Comparison of ENCODE assay signal across 8 cellular contexts in genomic region chr19:15223649-15224371, GRCh38. TPM values are rescaled to one million over a fixed set of nuclear protein-coding genes. Genes with fewer than 3 reads are reported as not detected.
DNase-seq lines count a peak whose midpoint lies in the region; ATAC-seq and TF ChIP-seq lines count a peak whose summit lies in the region.

No MANE protein-coding gene starts in this region.

- no peaks in the 10 kb centered on the region for H3K9me3 Mint-ChIP-seq in activated CD4-positive, alpha-beta T cell treated with anti-CD3 and anti-CD28 coated beads, Interleukin-2, amount 10 ng/mL, durations not matched to agents 7 days and 5 days
- no peaks in the 10 kb centered on the region for H3K9me3 Mint-ChIP-seq in activated naive CD8-positive, alpha-beta T cell treated with anti-CD3 and anti-CD28 coated beads, Interleukin-2, amount 50 U/mL, for 24 hours

- DNase-seq in activated CD4-positive, alpha-beta T cell treated with anti-CD3 and anti-CD28 coated beads, Interleukin-2, amount 10 ng/mL, durations not matched to agents 7 days and 5 days = no peak
- no peak for DNase-seq in activated CD4-positive, alpha-beta T cell treated with anti-CD3 and anti-CD28 coated beads, Interleukin-2, amount 50 U/mL, for 1 hour
- DNase-seq in activated naive CD8-positive, alpha-beta T cell treated with anti-CD3 and anti-CD28 coated beads, Interleukin-2, amount 50 U/mL, for 24 hours = no peak
- no peak for DNase-seq in suprapubic skin (ENCODE audit: low spot score in 2 of 2)
- no peak for DNase-seq in cerebellar nuclear complex (lab: John Stamatoyannopoulos, UW)

- POLR2A ChIA-PET in activated CD4-positive, alpha-beta T cell treated with anti-CD3 and anti-CD28 coated beads, Interleukin-2, amount 10 ng/mL, durations not matched to agents 7 days and 5 days (lab: Charles Lee) = no interaction called here

- CTCF ChIA-PET in activated CD4-positive, alpha-beta T cell treated with anti-CD3 and anti-CD28 coated beads, Interleukin-2, amount 10 ng/mL, durations not matched to agents 7 days and 5 days (lab: Charles Lee) = no interaction called here

- 18% methylated on average over 29 of the region's 51 CpGs for WGBS in suprapubic skin

- no peaks in the 10 kb centered on the region for H3K36me3 Mint-ChIP-seq in activated CD4-positive, alpha-beta T cell treated with anti-CD3 and anti-CD28 coated beads, Interleukin-2, amount 10 ng/mL, durations not matched to agents 7 days and 5 days (ENCODE audit: low read depth)
- no peaks in the 10 kb centered on the region for H3K36me3 Mint-ChIP-seq in activated naive CD8-positive, alpha-beta T cell treated with anti-CD3 and anti-CD28 coated beads, Interleukin-2, amount 50 U/mL, for 24 hours (ENCODE audit: low read depth)

- H3K4me1 Mint-ChIP-seq in activated CD4-positive, alpha-beta T cell treated with anti-CD3 and anti-CD28 coated beads, Interleukin-2, amount 10 ng/mL, durations not matched to agents 7 days and 5 days = peaks cover 13% of the 10 kb centered on the region
- H3K4me1 Mint-ChIP-seq in activated naive CD8-positive, alpha-beta T cell treated with anti-CD3 and anti-CD28 coated beads, Interleukin-2, amount 50 U/mL, for 24 hours = peaks cover 18% of the 10 kb centered on the region

- no peak for ATAC-seq in activated naive CD8-positive, alpha-beta T cell treated with anti-CD3 and anti-CD28 coated beads, Interleukin-2, amount 50 U/mL, for 24 hours
- ATAC-seq in HG03442 (IDR thresholded peaks at IDR 0.05; ENCODE audit: unreplicated experiment) = no peak
- ATAC-seq in HG02763 (IDR thresholded peaks at IDR 0.05; ENCODE audit: unreplicated experiment) = no peak

- no peaks in the 10 kb centered on the region for H3K27me3 ChIP-seq in iPS-20b (ENCODE audit: insufficient read depth, low read length)
- no peaks in the 10 kb centered on the region for H3K27me3 ChIP-seq in suprapubic skin

- no peak for TF ChIP-seq EP300 in suprapubic skin (IDR thresholded peaks at IDR 0.05)

- no peaks in the 10 kb centered on the region; the same call in 1 of the 2 replicates for H3K4me1 ChIP-seq in iPS-20b (ENCODE audit: insufficient read depth, low read length)
- peaks cover 18% of the 10 kb centered on the region for H3K4me1 ChIP-seq in suprapubic skin

- H3K4me3 Mint-ChIP-seq in activated CD4-positive, alpha-beta T cell treated with anti-CD3 and anti-CD28 coated beads, Interleukin-2, amount 10 ng/mL, durations not matched to agents 7 days and 5 days = peak overlapping the region; percentile 76
- peak overlapping the region; percentile 76 for H3K4me3 Mint-ChIP-seq in activated naive CD8-positive, alpha-beta T cell treated with anti-CD3 and anti-CD28 coated beads, Interleukin-2, amount 50 U/mL, for 24 hours

- peak overlapping the region; percentile 56; the same call in 1 of the 2 replicates for H3K9ac ChIP-seq in iPS-20b (ENCODE audit: low read depth, low read length)

- no peak for TF ChIP-seq POLR2A in suprapubic skin (IDR thresholded peaks at IDR 0.05)

- no peak for TF ChIP-seq CTCF in suprapubic skin (IDR thresholded peaks at IDR 0.05)

- H3K9me3 ChIP-seq in iPS-20b (ENCODE audit: insufficient read depth, low read depth, low read length) (no peaks in the 10 kb centered on the region), suprapubic skin (no peaks in the 10 kb centered on the region)

- H3K27ac ChIP-seq in iPS-20b (ENCODE audit: low read length) (no peak overlapping the region), suprapubic skin (peak overlapping the region; percentile 68)

- peak overlapping the region; percentile 41 for H3K27ac Mint-ChIP-seq in activated CD4-positive, alpha-beta T cell treated with anti-CD3 and anti-CD28 coated beads, Interleukin-2, amount 10 ng/mL, durations not matched to agents 7 days and 5 days
- no peak overlapping the region for H3K27ac Mint-ChIP-seq in activated naive CD8-positive, alpha-beta T cell treated with anti-CD3 and anti-CD28 coated beads, Interleukin-2, amount 50 U/mL, for 24 hours

- peaks cover 14% of the 10 kb centered on the region for H3K27me3 Mint-ChIP-seq in activated CD4-positive, alpha-beta T cell treated with anti-CD3 and anti-CD28 coated beads, Interleukin-2, amount 10 ng/mL, durations not matched to agents 7 days and 5 days
- H3K27me3 Mint-ChIP-seq in activated naive CD8-positive, alpha-beta T cell treated with anti-CD3 and anti-CD28 coated beads, Interleukin-2, amount 50 U/mL, for 24 hours = peaks cover 28% of the 10 kb centered on the region

- H3K36me3 ChIP-seq in iPS-20b (ENCODE audit: insufficient read depth, low read depth, low read length) (peaks cover 5% of the 10 kb centered on the region; the same call in 1 of the 2 replicates), suprapubic skin (no peaks in the 10 kb centered on the region)

- H3K4me3 ChIP-seq in iPS-20b (ENCODE audit: low read length) (peak overlapping the region; percentile 74), suprapubic skin (peak overlapping the region; percentile 65)

RNA-seq across cellular contexts. Expression of gene EPHX3, which starts 8.4 kb away (rescaled TPM):
- total RNA-seq in activated CD4-positive, alpha-beta T cell treated with anti-CD3 and anti-CD28 coated beads, Interleukin-2, amount 10 ng/mL, durations not matched to agents 7 days and 5 days = under 1 TPM; 0.32 to 0.42 TPM
- total RNA-seq in suprapubic skin = 10 to 100 TPM in 3 of 4 donors, 1 to 10 TPM in 1; 8.0 to 81.6 (median 47.5) TPM

RNA-seq across cellular contexts. Expression of gene NOTCH3, which starts 23.0 kb away (rescaled TPM):
- not detected for total RNA-seq in activated CD4-positive, alpha-beta T cell treated with anti-CD3 and anti-CD28 coated beads, Interleukin-2, amount 10 ng/mL, durations not matched to agents 7 days and 5 days
- total RNA-seq in suprapubic skin = 100 to 1,000 TPM; 205 to 253 (median 245) TPM

Comparison
In these comparisons a context has a peak if more than half of its experiments do, and no peak if none do; other contexts are left out.
1. RNA of gene EPHX3, which starts 8.4 kb away (total RNA-seq): 8.0 to 81.6 TPM in suprapubic skin; 0.32 to 0.42 TPM in activated CD4-positive, alpha-beta T cell treated with anti-CD3 and anti-CD28 coated beads, Interleukin-2, amount 10 ng/mL, durations not matched to agents 7 days and 5 days; every median in the first group is over 4 times any median in the second.
2. RNA of gene NOTCH3, which starts 23.0 kb away (total RNA-seq): 205 to 253 TPM in suprapubic skin; not detected in activated CD4-positive, alpha-beta T cell treated with anti-CD3 and anti-CD28 coated beads, Interleukin-2, amount 10 ng/mL, durations not matched to agents 7 days and 5 days; every median in the first group is over 100 times any median in the second.